22 cellular contexts compared by ENCODE assay signal in the genomic region with DNA sequence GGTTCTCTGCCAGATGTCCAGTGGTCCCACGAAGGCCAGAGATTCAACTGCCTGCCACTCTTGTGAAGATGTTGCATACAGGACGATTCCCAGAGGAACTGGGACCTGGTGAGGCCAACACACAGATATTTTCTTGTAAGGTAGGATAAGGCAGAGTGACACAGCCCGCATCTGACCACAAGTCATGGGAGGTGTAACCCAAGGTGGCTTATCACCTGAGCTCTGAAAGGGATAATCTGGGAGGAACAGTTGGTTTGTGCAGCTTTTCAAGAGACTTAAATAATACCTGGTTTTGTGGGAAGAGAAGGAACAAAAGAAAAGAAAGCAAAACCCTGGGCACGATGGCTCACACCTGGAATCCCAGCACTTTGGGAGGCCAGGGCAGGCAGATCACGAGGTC. TPM values are rescaled to one million over a fixed set of nuclear protein-coding genes. Genes with fewer than 3 reads are reported as not detected.
"Had no signal": no experiment of that assay in that cellular context is flagged by ENCODE, and none has a peak within 500 bp of the region (broad histone marks: within the 10 kb centered on the region; RNA-seq: fewer than 3 reads in every experiment).

No MANE protein-coding gene starts in this region.

- FAIRE-seq: HepG2, RCC 7860 had no signal

- H3K4me1 Mint-ChIP-seq: IgD-negative memory B cell had no signal

- H3K36me3 Mint-ChIP-seq: IgD-negative memory B cell had no signal

- DNase-seq: KBM-7, MG63, NCI-H1092, NCI-H1436, NCI-H187, NCI-H2029, NCI-H2081 treated with DMSO at 0.1 percent for 48 hours, NCI-H2171, NCI-H226, NCI-H446, NCI-H510A, NCI-H524 treated with DMSO at 0.1 percent for 48 hours, NCI-H69, NCI-H774, Right ventricle myocardium superior, RPMI8226, SIG-M5 had no signal

- H3K4me3 ChIP-seq: MG63, SJSA1, SK-N-MC had no signal

- H3K36me3 ChIP-seq: MG63, SJSA1 had no signal

- H3K27ac ChIP-seq: SJSA1, SK-N-MC had no signal

- H3K9me3 ChIP-seq: MG63, SJSA1 had no signal

- ATAC-seq: HepG2 had no signal

- H3K4me3 Mint-ChIP-seq: IgD-negative memory B cell had no signal

- H3K27ac Mint-ChIP-seq: IgD-negative memory B cell had no signal

- H3K27me3 Mint-ChIP-seq: IgD-negative memory B cell had no signal

- H3K27me3 ChIP-seq: MG63, SJSA1 had no signal

RNA-seq across cellular contexts. Expression of gene NR2F2, which starts 39.8 kb away (rescaled TPM):
- polyA plus RNA-seq: IgD-negative memory B cell had no signal
